In genomic region chrX:19852014-19853005, GRCh38 we compare ENCODE assay signal across 13 cellular contexts. TPM values are rescaled to one million over a fixed set of nuclear protein-coding genes. Genes with fewer than 3 reads are reported as not detected.
DNase-seq lines count a peak whose midpoint lies in the region; ATAC-seq, FAIRE-seq and TF ChIP-seq lines count a peak whose summit lies in the region.
"Had no signal": no experiment of that assay in that cellular context is flagged by ENCODE, and none has a peak within 500 bp of the region (broad histone marks: within the 10 kb centered on the region; RNA-seq: fewer than 3 reads in every experiment).

No MANE protein-coding gene starts in this region.

- WGBS in pancreas, 2 donors: 62 to 64% methylated on average over 13 of the region's 13 CpGs

- H3K27me3 ChIP-seq in foreskin keratinocyte: no peaks in the 10 kb centered on the region
- no peaks in the 10 kb centered on the region for H3K27me3 ChIP-seq in pancreas

- H3K4me1 Mint-ChIP-seq in T-helper 2 cell treated with Interferon-gamma antibody and Interleukin-4, amounts not matched to agents 5 μg/mL and 100 μg/mL, for 36 hours (ENCODE audit: low read depth): peaks cover 41% of the 10 kb centered on the region

- no peaks in the 10 kb centered on the region for H3K27me3 Mint-ChIP-seq in T-helper 2 cell treated with Interferon-gamma antibody and Interleukin-4, amounts not matched to agents 5 μg/mL and 100 μg/mL, for 36 hours (ENCODE audit: low read depth)
- H3K27me3 Mint-ChIP-seq: activated CD4-positive, alpha-beta memory T cell treated with anti-CD3 and anti-CD28 coated beads for 36 hours; activated naive CD4-positive, alpha-beta T cell treated with anti-CD3 and anti-CD28 coated beads, Interleukin-2, amount 50 U/mL, for 24 hours had no signal

- intact Hi-C loops in pancreas (cut with DNase I): no loop called here

- TF ChIP-seq CTCF in foreskin keratinocyte (conservative IDR thresholded peaks at IDR 0.05) (no peak), pancreas (IDR thresholded peaks at IDR 0.05) (no peak)

- H3K4me1 ChIP-seq in foreskin keratinocyte (no peaks in the 10 kb centered on the region), pancreas (peaks cover 0 to 5% (median 0%) of the 10 kb centered on the region in 3 donors)

- DNase-seq in GM12892 (ENCODE audit: insufficient read length): no peak
- DNase-seq in foreskin keratinocyte: no peak
- DNase-seq in pancreas: no peak
- no peak for DNase-seq in T-helper 2 cell treated with Interferon-gamma antibody and Interleukin-4, amounts not matched to agents 5 μg/mL and 100 μg/mL, for 36 hours (ENCODE audit: low spot score)
- no peak for DNase-seq in stimulated activated CD4-positive, alpha-beta T cell treated with anti-CD3 and anti-CD28 coated beads, Interleukin-4, amount 100 ng/mL, for 1 hour
- no peak for DNase-seq in DMS53 (lab: John Stamatoyannopoulos, UW)
- DNase-seq in GM19238 (ENCODE audit: insufficient read length, low spot score): no peak
- DNase-seq: activated CD4-positive, alpha-beta memory T cell treated with anti-CD3 and anti-CD28 coated beads for 36 hours; effector memory CD4-positive, alpha-beta T cell; NCI-H1105 had no signal

- no peak overlapping the region for H3K4me3 Mint-ChIP-seq in T-helper 2 cell treated with Interferon-gamma antibody and Interleukin-4, amounts not matched to agents 5 μg/mL and 100 μg/mL, for 36 hours
- H3K4me3 Mint-ChIP-seq: activated CD4-positive, alpha-beta memory T cell treated with anti-CD3 and anti-CD28 coated beads for 36 hours; activated naive CD4-positive, alpha-beta T cell treated with anti-CD3 and anti-CD28 coated beads, Interleukin-2, amount 50 U/mL, for 24 hours; neural crest cell had no signal

- no peaks in the 10 kb centered on the region for H3K36me3 ChIP-seq in pancreas

- no peaks in the 10 kb centered on the region for H3K9me3 Mint-ChIP-seq in T-helper 2 cell treated with Interferon-gamma antibody and Interleukin-4, amounts not matched to agents 5 μg/mL and 100 μg/mL, for 36 hours
- H3K9me3 Mint-ChIP-seq: activated CD4-positive, alpha-beta memory T cell treated with anti-CD3 and anti-CD28 coated beads for 36 hours; activated naive CD4-positive, alpha-beta T cell treated with anti-CD3 and anti-CD28 coated beads, Interleukin-2, amount 50 U/mL, for 24 hours had no signal

- H3K27ac ChIP-seq in foreskin keratinocyte: no peak overlapping the region
- no peak overlapping the region for H3K27ac ChIP-seq in pancreas

- TF ChIP-seq POLR2A in GM12892 (IDR thresholded peaks at IDR 0.05; ENCODE audit: low read depth, low read length): no peak

- peaks cover 11% of the 10 kb centered on the region for H3K36me3 Mint-ChIP-seq in T-helper 2 cell treated with Interferon-gamma antibody and Interleukin-4, amounts not matched to agents 5 μg/mL and 100 μg/mL, for 36 hours (ENCODE audit: low read depth)
- H3K36me3 Mint-ChIP-seq: activated naive CD4-positive, alpha-beta T cell treated with anti-CD3 and anti-CD28 coated beads, Interleukin-2, amount 50 U/mL, for 24 hours had no signal

- no peak overlapping the region for H3K4me3 ChIP-seq in pancreas

- no peak overlapping the region for H3K27ac Mint-ChIP-seq in T-helper 2 cell treated with Interferon-gamma antibody and Interleukin-4, amounts not matched to agents 5 μg/mL and 100 μg/mL, for 36 hours
- H3K27ac Mint-ChIP-seq: activated CD4-positive, alpha-beta memory T cell treated with anti-CD3 and anti-CD28 coated beads for 36 hours; activated naive CD4-positive, alpha-beta T cell treated with anti-CD3 and anti-CD28 coated beads, Interleukin-2, amount 50 U/mL, for 24 hours had no signal

- FAIRE-seq in GM12892 (lab: Jason Lieb, UNC) (peak; percentile 87), pancreas (lab: Jason Lieb, UNC) (no peak)

- no peaks in the 10 kb centered on the region for H3K9me3 ChIP-seq in pancreas

- peak; percentile 64 for ATAC-seq in SK-N-SH treated with all-trans-retinoic acid at 6 μM for 48 hours
- ATAC-seq in foreskin keratinocyte: peak; percentile 26
- ATAC-seq in pancreas: peak in 3 of 4 donors; percentile 32 to 51 (median 46)

TF ChIP-seq in SK-N-SH treated with all-trans-retinoic acid at 6 μM for 48 hours, 23 proteins besides CTCF, POLR2A, EP300 and RAD21:
- no peak for TF ChIP-seq TSHZ2 (CRISPR knock-in tag; IDR thresholded peaks at IDR 0.05)
- 0 out of 2 replicates have a peak, but pooled peaks have one; percentile 32 for TF ChIP-seq ZNF565 (CRISPR knock-in tag; conservative IDR thresholded peaks at IDR 0.05; ENCODE audit: low read depth)

RNA-seq across cellular contexts. Expression of gene SH3KBP1, which starts 35.1 kb away (rescaled TPM):
- polyA plus RNA-seq in GM12892 (2012; ENCODE audit: missing spikeins): 124 TPM
- 16.6 and 24.5 TPM in 2 replicates for total RNA-seq in foreskin keratinocyte
- 12.0 and 17.9 TPM in 2 replicates for polyA plus RNA-seq in foreskin keratinocyte
- 10 to 100 TPM in 1 of 6 donors, 1 to 10 TPM in 5; 2.2 to 11.1 (median 4.9) TPM for total RNA-seq in pancreas
- polyA plus RNA-seq in pancreas: 1 to 10 TPM; 3.5 to 5.1 TPM
